Comparison of ENCODE assay signal across 7 cellular contexts in the genomic region with DNA sequence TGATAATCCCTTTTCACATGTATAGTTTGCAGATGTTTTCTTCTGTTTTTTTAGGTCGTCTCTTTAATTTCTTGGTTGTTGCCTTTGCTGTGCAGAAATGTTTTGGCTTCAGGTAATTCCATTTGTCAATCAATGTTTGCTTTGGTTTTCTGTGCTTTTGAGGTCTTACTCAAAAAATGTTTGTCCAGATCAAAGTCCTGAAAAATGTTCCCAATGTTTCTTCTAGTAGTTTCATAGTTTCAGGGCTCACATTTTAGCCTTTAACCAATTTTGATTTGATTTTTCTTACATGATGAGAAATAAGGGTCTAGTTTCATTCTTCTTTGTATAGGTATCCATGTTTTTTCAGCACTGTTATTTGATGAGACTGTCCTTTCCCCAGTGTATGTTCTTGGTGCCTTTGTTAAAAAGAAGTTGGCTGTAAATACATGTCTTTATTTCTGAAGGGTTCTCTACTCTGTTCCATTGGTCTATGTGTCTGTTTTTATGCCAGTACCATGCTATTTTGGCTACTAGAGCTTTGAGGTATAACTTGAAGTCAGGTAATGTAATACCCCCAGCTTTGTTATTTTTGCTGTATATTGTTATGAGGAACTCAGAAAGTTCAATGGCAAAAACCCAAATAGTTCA.
"Had no signal": no experiment of that assay in that cellular context is flagged by ENCODE, and none has a peak within 500 bp of the region (broad histone marks: within the 10 kb centered on the region; RNA-seq: fewer than 3 reads in every experiment).

No MANE protein-coding gene starts in this region.

- DNase-seq: IMR-90, KBM-7, KG1 had no signal

- H3K27ac ChIP-seq: HL-60, KMS-11 had no signal

- ATAC-seq: K562 had no signal

- H3K9ac ChIP-seq: KMS-11 had no signal

- FAIRE-seq: HTR-8/SVneo, K562 had no signal

- H3K4me2 ChIP-seq: KMS-11 had no signal

- H3K4me3 ChIP-seq: K562 had no signal
